8 cellular contexts compared by ENCODE assay signal in genomic region chr11:2993000-2993330, GRCh38. TPM values are rescaled to one million over a fixed set of nuclear protein-coding genes. Genes with fewer than 3 reads are reported as not detected.
A peak's percentile ranks its signal among the peaks of the same experiment; 100 is the strongest.
DNase-seq lines count a peak whose midpoint lies in the region; ATAC-seq and TF ChIP-seq lines count a peak whose summit lies in the region.

No MANE protein-coding gene starts in this region.

- DNase-seq in activated CD4-positive, alpha-beta T cell treated with anti-CD3 and anti-CD28 coated beads, Interleukin-2, amount 10 ng/mL, durations not matched to agents 7 days and 5 days, result no peak
- no peak for DNase-seq in activated CD4-positive, alpha-beta T cell treated with anti-CD3 and anti-CD28 coated beads, Interleukin-2, amount 50 U/mL, for 48 hours
- no peak for DNase-seq in activated CD4-positive, alpha-beta memory T cell treated with anti-CD3 and anti-CD28 coated beads for 36 hours
- no peak for DNase-seq in suprapubic skin (ENCODE audit: low spot score in 2 of 2)
- no peak for DNase-seq in glomerular visceral epithelial cell (ENCODE audit: extremely low spot score)

- CTCF ChIA-PET in activated CD4-positive, alpha-beta T cell treated with anti-CD3 and anti-CD28 coated beads, Interleukin-2, amount 10 ng/mL, durations not matched to agents 7 days and 5 days (lab: Charles Lee), result no interaction called here
- CTCF ChIA-PET in activated CD4-positive, alpha-beta memory T cell treated with anti-CD3 and anti-CD28 coated beads for 36 hours (lab: Charles Lee), result interaction anchor here (1.0 to 2.7 kb wide), 3 partner anchors 17 to 99 kb away, joined by 3 to 6 read pairs (median 3); no protein-coding TSS in a partner anchor

- H3K4me1 Mint-ChIP-seq in activated CD4-positive, alpha-beta T cell treated with anti-CD3 and anti-CD28 coated beads, Interleukin-2, amount 10 ng/mL, durations not matched to agents 7 days and 5 days, result peaks cover 20% of the 10 kb centered on the region
- peaks cover 24% of the 10 kb centered on the region for H3K4me1 Mint-ChIP-seq in activated CD4-positive, alpha-beta memory T cell treated with anti-CD3 and anti-CD28 coated beads for 36 hours (ENCODE audit: low read depth)

- H3K4me3 Mint-ChIP-seq in activated CD4-positive, alpha-beta T cell treated with anti-CD3 and anti-CD28 coated beads, Interleukin-2, amount 10 ng/mL, durations not matched to agents 7 days and 5 days, result peak overlapping the region; percentile 93
- H3K4me3 Mint-ChIP-seq in activated CD4-positive, alpha-beta memory T cell treated with anti-CD3 and anti-CD28 coated beads for 36 hours, result peak overlapping the region; percentile 95

- no peaks in the 10 kb centered on the region for H3K27me3 ChIP-seq in suprapubic skin
- H3K27me3 ChIP-seq in gastroesophageal sphincter, result no peaks in the 10 kb centered on the region

- TF ChIP-seq POLR2A in suprapubic skin (IDR thresholded peaks at IDR 0.05) (no peak), gastroesophageal sphincter (IDR thresholded peaks at IDR 0.05) (no peak)

- H3K27me3 Mint-ChIP-seq in activated CD4-positive, alpha-beta T cell treated with anti-CD3 and anti-CD28 coated beads, Interleukin-2, amount 10 ng/mL, durations not matched to agents 7 days and 5 days, result no peaks in the 10 kb centered on the region
- no peaks in the 10 kb centered on the region for H3K27me3 Mint-ChIP-seq in activated CD4-positive, alpha-beta memory T cell treated with anti-CD3 and anti-CD28 coated beads for 36 hours

- no peak for TF ChIP-seq EP300 in suprapubic skin (IDR thresholded peaks at IDR 0.05)
- TF ChIP-seq EP300 in gastroesophageal sphincter (IDR thresholded peaks at IDR 0.05), result no peak

- H3K4me3 ChIP-seq in iPS-18c (ENCODE audit: insufficient read depth, low read depth, low read length) (peak overlapping the region; percentile 86), suprapubic skin (peak overlapping the region; percentile 94), gastroesophageal sphincter (peak overlapping the region in 1 of 2 donors; percentile 81)

- H3K27ac Mint-ChIP-seq in activated CD4-positive, alpha-beta T cell treated with anti-CD3 and anti-CD28 coated beads, Interleukin-2, amount 10 ng/mL, durations not matched to agents 7 days and 5 days, result peak overlapping the region; percentile 97
- H3K27ac Mint-ChIP-seq in activated CD4-positive, alpha-beta memory T cell treated with anti-CD3 and anti-CD28 coated beads for 36 hours, result peak overlapping the region; percentile 99

- ATAC-seq in HG02840 (IDR thresholded peaks at IDR 0.05; ENCODE audit: low FRiP score, unreplicated experiment) (no peak), gastroesophageal sphincter (no peak)

- peaks cover 2% of the 10 kb centered on the region for H3K9me3 ChIP-seq in iPS-18c (ENCODE audit: control insufficient read depth, insufficient read depth, low read length)
- H3K9me3 ChIP-seq in suprapubic skin, result no peaks in the 10 kb centered on the region
- H3K9me3 ChIP-seq in gastroesophageal sphincter, result no peaks in the 10 kb centered on the region

- TF ChIP-seq CTCF in suprapubic skin (IDR thresholded peaks at IDR 0.05), result no peak
- no peak for TF ChIP-seq CTCF in gastroesophageal sphincter (IDR thresholded peaks at IDR 0.05)

- intact Hi-C loops in activated CD4-positive, alpha-beta memory T cell treated with anti-CD3 and anti-CD28 coated beads for 36 hours (cut with micrococcal nuclease), result loop anchor here (2.0 kb wide), 1 partner anchor 386 kb away; the partner anchor contains the start of gene ZNF195

- H3K36me3 ChIP-seq in suprapubic skin (no peaks in the 10 kb centered on the region), gastroesophageal sphincter (no peaks in the 10 kb centered on the region)

- peaks cover 35% of the 10 kb centered on the region for H3K36me3 Mint-ChIP-seq in activated CD4-positive, alpha-beta T cell treated with anti-CD3 and anti-CD28 coated beads, Interleukin-2, amount 10 ng/mL, durations not matched to agents 7 days and 5 days (ENCODE audit: low read depth)
- peaks cover 30% of the 10 kb centered on the region for H3K36me3 Mint-ChIP-seq in activated CD4-positive, alpha-beta memory T cell treated with anti-CD3 and anti-CD28 coated beads for 36 hours

- H3K9me3 Mint-ChIP-seq in activated CD4-positive, alpha-beta T cell treated with anti-CD3 and anti-CD28 coated beads, Interleukin-2, amount 10 ng/mL, durations not matched to agents 7 days and 5 days, result no peaks in the 10 kb centered on the region
- no peaks in the 10 kb centered on the region for H3K9me3 Mint-ChIP-seq in activated CD4-positive, alpha-beta memory T cell treated with anti-CD3 and anti-CD28 coated beads for 36 hours

- 74% methylated on average over 2 of the region's 7 CpGs for WGBS in suprapubic skin
- 76% methylated on average over 2 of the region's 7 CpGs; no CpG with 5 or more reads in 1 of the 2 donors for WGBS in gastroesophageal sphincter (ENCODE audit: low coverage in 1 of 2), 2 donors

- POLR2A ChIA-PET in activated CD4-positive, alpha-beta T cell treated with anti-CD3 and anti-CD28 coated beads, Interleukin-2, amount 10 ng/mL, durations not matched to agents 7 days and 5 days (lab: Charles Lee), result no interaction called here
- POLR2A ChIA-PET in activated CD4-positive, alpha-beta memory T cell treated with anti-CD3 and anti-CD28 coated beads for 36 hours (lab: Charles Lee), result interaction anchor here (0.6 kb wide), 1 partner anchor 21 kb away, joined by 6 read pairs; no protein-coding TSS in a partner anchor

- peaks cover 40% of the 10 kb centered on the region for H3K4me1 ChIP-seq in suprapubic skin
- peaks cover 0 to 44% (median 26%) of the 10 kb centered on the region in 3 donors for H3K4me1 ChIP-seq in gastroesophageal sphincter

- H3K27ac ChIP-seq in suprapubic skin (no peak overlapping the region), gastroesophageal sphincter (no peak overlapping the region)

RNA-seq across cellular contexts. Expression of gene NAP1L4, which starts 0.8 kb away (rescaled TPM):
- total RNA-seq in activated CD4-positive, alpha-beta T cell treated with anti-CD3 and anti-CD28 coated beads, Interleukin-2, amount 10 ng/mL, durations not matched to agents 7 days and 5 days, result 100 to 1,000 TPM; 354 to 367 TPM
- 100 to 1,000 TPM; 261 to 263 TPM for total RNA-seq in activated CD4-positive, alpha-beta memory T cell treated with anti-CD3 and anti-CD28 coated beads for 36 hours
- total RNA-seq in suprapubic skin, result 100 to 1,000 TPM in 2 of 4 donors, 10 to 100 TPM in 2; 70.7 to 150 (median 97.5) TPM
- 100 to 1,000 TPM; 107 to 175 (median 137) TPM for total RNA-seq in gastroesophageal sphincter
